In genomic region chr17:13134106-13134505, GRCh38 we compare ENCODE assay signal across 19 cellular contexts.
"Had no signal": no experiment of that assay in that cellular context is flagged by ENCODE, and none has a peak within 500 bp of the region (broad histone marks: within the 10 kb centered on the region; RNA-seq: fewer than 3 reads in every experiment).

No MANE protein-coding gene starts in this region.

- H3K4me3 ChIP-seq: psoas muscle, spleen, tibial artery, upper lobe of left lung, vagina had no signal

- H3K27ac ChIP-seq: neutrophil, psoas muscle, spleen, tibial artery, upper lobe of left lung, vagina had no signal

- H3K9me3 ChIP-seq: neutrophil, psoas muscle, tibial artery, vagina had no signal

- H3K4me1 ChIP-seq: psoas muscle, spleen, tibial artery, upper lobe of left lung, vagina had no signal

- H3K36me3 ChIP-seq: neutrophil, spleen, tibial artery, upper lobe of left lung, vagina had no signal

- DNase-seq: effector memory CD8-positive, alpha-beta T cell; foreskin melanocyte; head of caudate nucleus; hippocampal formation; kidney glomerular epithelial cell; mesendoderm; naive B cell; psoas muscle; retina; spleen; stimulated activated CD4-positive, alpha-beta T cell treated with anti-CD3 and anti-CD28 coated beads, Interleukin-15, amount 100 ng/mL, for 24 hours; stimulated activated CD4-positive, alpha-beta T cell treated with anti-CD3 and anti-CD28 coated beads, Interleukin-1b, Interleukin-23, amount 100 ng/mL, for 48 hours; stimulated activated CD4-positive, alpha-beta T cell treated with anti-CD3 and anti-CD28 coated beads, Interleukin-4, amount 100 ng/mL, for 24 hours; tibial artery; upper lobe of left lung had no signal

- H3K27me3 ChIP-seq: neutrophil, spleen, tibial artery, upper lobe of left lung, vagina had no signal

- ATAC-seq: effector memory CD8-positive, alpha-beta T cell; psoas muscle; sciatic nerve; stimulated activated memory B cell treated with anti-CD40 and anti-IgM and Interleukin-4, amounts not matched to agents 10 μg/mL and 1 μg/mL and 100 μg/mL, for 72 hours had no signal
